Comparison of ENCODE assay signal across 10 cellular contexts in genomic region chr12:94980577-94980976, GRCh38. TPM values are rescaled to one million over a fixed set of nuclear protein-coding genes. Genes with fewer than 3 reads are reported as not detected.
DNase-seq lines count a peak whose midpoint lies in the region; ATAC-seq and TF ChIP-seq lines count a peak whose summit lies in the region.
"Had no signal": no experiment of that assay in that cellular context is flagged by ENCODE, and none has a peak within 500 bp of the region (broad histone marks: within the 10 kb centered on the region; RNA-seq: fewer than 3 reads in every experiment).

No MANE protein-coding gene starts in this region.

- peak overlapping the region; percentile 45 for H3K27ac Mint-ChIP-seq in CD8-positive, alpha-beta T cell
- H3K27ac Mint-ChIP-seq in mesothelial cell of epicardium = peak overlapping the region; percentile 34
- no peak overlapping the region for H3K27ac Mint-ChIP-seq in T-helper 2 cell treated with Interferon-gamma antibody and Interleukin-4, amounts not matched to agents 5 μg/mL and 100 μg/mL, for 36 hours

- peak; percentile 61 for ATAC-seq in CD8-positive, alpha-beta T cell
- ATAC-seq in HG03439 (IDR thresholded peaks at IDR 0.05; ENCODE audit: unreplicated experiment) (no peak), HG02678 (IDR thresholded peaks at IDR 0.05; ENCODE audit: unreplicated experiment) (no peak)
- ATAC-seq: lower lobe of right lung had no signal

- H3K4me1 ChIP-seq in CD8-positive, alpha-beta T cell (ENCODE audit: insufficient read depth, low read length) = peaks cover 17% of the 10 kb centered on the region
- H3K4me1 ChIP-seq in ascending aorta = no peaks in the 10 kb centered on the region
- H3K4me1 ChIP-seq: lower lobe of right lung had no signal

- no peaks in the 10 kb centered on the region for H3K36me3 ChIP-seq in CD8-positive, alpha-beta T cell (ENCODE audit: insufficient read depth, low read length)
- H3K36me3 ChIP-seq in ascending aorta = no peaks in the 10 kb centered on the region

- no peaks in the 10 kb centered on the region for H3K9me3 ChIP-seq in CD8-positive, alpha-beta T cell (ENCODE audit: low read length)
- H3K9me3 ChIP-seq in ascending aorta = no peaks in the 10 kb centered on the region
- H3K9me3 ChIP-seq: lower lobe of right lung had no signal

- peaks cover 57% of the 10 kb centered on the region for H3K4me1 Mint-ChIP-seq in CD8-positive, alpha-beta T cell (ENCODE audit: low read depth)
- peaks cover 11% of the 10 kb centered on the region for H3K4me1 Mint-ChIP-seq in mesothelial cell of epicardium
- H3K4me1 Mint-ChIP-seq in T-helper 2 cell treated with Interferon-gamma antibody and Interleukin-4, amounts not matched to agents 5 μg/mL and 100 μg/mL, for 36 hours (ENCODE audit: low read depth) = peaks cover 11% of the 10 kb centered on the region

- no peak for DNase-seq in CD8-positive, alpha-beta T cell
- DNase-seq in HT-29 (ENCODE audit: low spot score) (peak; percentile 9), astrocyte of the hippocampus (ENCODE audit: low read depth, low spot score) (peak; percentile 48), mesothelial cell of epicardium (ENCODE audit: low spot score in 2 of 2, unreplicated experiment in 2 of 2) (no peak), ascending aorta (ENCODE audit: low spot score in 2 of 2) (no peak)
- no peak for DNase-seq in T-helper 2 cell treated with Interferon-gamma antibody and Interleukin-4, amounts not matched to agents 5 μg/mL and 100 μg/mL, for 36 hours (ENCODE audit: low spot score)
- DNase-seq: activated CD4-positive, alpha-beta T cell treated with anti-CD3 and anti-CD28 coated beads for 48 hours; lower lobe of right lung had no signal

- H3K27ac ChIP-seq in CD8-positive, alpha-beta T cell (ENCODE audit: low read depth, low read length) = no peak overlapping the region
- H3K27ac ChIP-seq in ascending aorta = no peak overlapping the region
- H3K27ac ChIP-seq: lower lobe of right lung had no signal

- CTCF ChIA-PET in CD8-positive, alpha-beta T cell (lab: Charles Lee) = no interaction called here

- no peak overlapping the region for H3K4me3 ChIP-seq in CD8-positive, alpha-beta T cell (ENCODE audit: low read depth, low read length)
- no peak overlapping the region for H3K4me3 ChIP-seq in ascending aorta
- H3K4me3 ChIP-seq: lower lobe of right lung had no signal

- H3K27me3 ChIP-seq in CD8-positive, alpha-beta T cell (ENCODE audit: insufficient read depth, low read length) = no peaks in the 10 kb centered on the region
- H3K27me3 ChIP-seq in ascending aorta = no peaks in the 10 kb centered on the region

- intact Hi-C loops in CD8-positive, alpha-beta T cell (cut with DNase I, micrococcal nuclease) = loop anchor here (2.0 to 10.0 kb wide), 3 partner anchors 378 to 846 kb away; no protein-coding TSS in a partner anchor
- intact Hi-C loops in ascending aorta (cut with DNase I) = no loop called here

- H3K4me3 Mint-ChIP-seq in CD8-positive, alpha-beta T cell = no peak overlapping the region
- no peak overlapping the region for H3K4me3 Mint-ChIP-seq in mesothelial cell of epicardium
- no peak overlapping the region for H3K4me3 Mint-ChIP-seq in T-helper 2 cell treated with Interferon-gamma antibody and Interleukin-4, amounts not matched to agents 5 μg/mL and 100 μg/mL, for 36 hours

- no peaks in the 10 kb centered on the region for H3K27me3 Mint-ChIP-seq in CD8-positive, alpha-beta T cell (ENCODE audit: low read depth)
- no peaks in the 10 kb centered on the region for H3K27me3 Mint-ChIP-seq in mesothelial cell of epicardium (ENCODE audit: low read depth)
- no peaks in the 10 kb centered on the region for H3K27me3 Mint-ChIP-seq in T-helper 2 cell treated with Interferon-gamma antibody and Interleukin-4, amounts not matched to agents 5 μg/mL and 100 μg/mL, for 36 hours (ENCODE audit: low read depth)

- POLR2A ChIA-PET in CD8-positive, alpha-beta T cell (lab: Charles Lee) = no interaction called here

- H3K36me3 Mint-ChIP-seq in CD8-positive, alpha-beta T cell = peaks cover 33% of the 10 kb centered on the region
- H3K36me3 Mint-ChIP-seq in mesothelial cell of epicardium = peaks cover 4% of the 10 kb centered on the region
- peaks cover 10% of the 10 kb centered on the region for H3K36me3 Mint-ChIP-seq in T-helper 2 cell treated with Interferon-gamma antibody and Interleukin-4, amounts not matched to agents 5 μg/mL and 100 μg/mL, for 36 hours (ENCODE audit: low read depth)

- peak; percentile 26 for TF ChIP-seq CTCF in CD8-positive, alpha-beta T cell (IDR thresholded peaks at IDR 0.05)
- no peak for TF ChIP-seq CTCF in mesothelial cell of epicardium (IDR thresholded peaks at IDR 0.05; ENCODE audit: unreplicated experiment)
- no peak for TF ChIP-seq CTCF in ascending aorta (IDR thresholded peaks at IDR 0.05)

- H3K9me3 Mint-ChIP-seq in CD8-positive, alpha-beta T cell = no peaks in the 10 kb centered on the region
- H3K9me3 Mint-ChIP-seq in mesothelial cell of epicardium = no peaks in the 10 kb centered on the region
- H3K9me3 Mint-ChIP-seq in T-helper 2 cell treated with Interferon-gamma antibody and Interleukin-4, amounts not matched to agents 5 μg/mL and 100 μg/mL, for 36 hours = no peaks in the 10 kb centered on the region

RNA-seq across cellular contexts. Expression of gene NDUFA12, which starts 22.9 kb away (rescaled TPM):
- total RNA-seq in CD8-positive, alpha-beta T cell = 10 to 100 TPM; 37.4 to 42.4 TPM
- total RNA-seq in HT-29 (2014; rRNA removed; shearing (Covaris generic)) = 76.2 and 80.2 TPM in 2 replicates
- total RNA-seq in mesothelial cell of epicardium (63.4 to 74.0 TPM (median 71.0 TPM) in 3 replicates), ascending aorta (15.1 TPM)

Comparison
In these comparisons a context has a peak if more than half of its experiments do, and no peak if none do; other contexts are left out.
1. DNase-seq: peak in HT-29 (single experiment) and astrocyte of the hippocampus (single experiment); none in CD8-positive, alpha-beta T cell (0 of 7), mesothelial cell of epicardium (0 of 2), T-helper 2 cell treated with Interferon-gamma antibody and Interleukin-4, amounts not matched to agents 5 μg/mL and 100 μg/mL, for 36 hours (single experiment) and ascending aorta (0 of 2).